ENCODE assay signal across 8 cellular contexts in the genomic region with DNA sequence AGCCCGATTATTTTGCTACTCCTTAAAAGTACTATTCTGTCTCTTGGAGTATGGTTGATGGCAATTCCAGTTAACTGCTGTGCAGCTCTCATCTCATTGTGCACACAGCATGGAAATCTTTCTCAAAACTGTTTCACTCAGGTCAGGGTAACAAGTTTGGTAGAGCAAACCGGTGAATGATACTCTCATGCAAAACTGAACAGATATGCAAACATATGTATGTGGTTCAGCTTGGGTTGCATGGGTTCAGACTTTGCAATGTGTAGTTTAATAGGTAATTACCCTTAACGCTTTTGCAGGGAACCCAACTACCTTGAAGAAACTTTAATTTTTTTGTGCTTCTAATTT. TPM values are rescaled to one million over a fixed set of nuclear protein-coding genes. Genes with fewer than 3 reads are reported as not detected.
DNase-seq lines count a peak whose midpoint lies in the region; ATAC-seq and TF ChIP-seq lines count a peak whose summit lies in the region.

No MANE protein-coding gene starts in this region.

- H3K4me1 ChIP-seq in iPS-18a (ENCODE audit: control insufficient read depth, low read depth, low read length) (peaks cover 13% of the 10 kb centered on the region), suprapubic skin (peaks cover 45% of the 10 kb centered on the region)

- no peaks in the 10 kb centered on the region for H3K27me3 Mint-ChIP-seq in activated CD4-positive, alpha-beta T cell treated with anti-CD3 and anti-CD28 coated beads for 36 hours
- H3K27me3 Mint-ChIP-seq in activated B cell treated with CpG ODN at 0.5 μM for 24 hours: no peaks in the 10 kb centered on the region

- H3K9me3 ChIP-seq in iPS-18a (ENCODE audit: control insufficient read depth, low read depth, low read length) (no peaks in the 10 kb centered on the region), suprapubic skin (no peaks in the 10 kb centered on the region)

- H3K4me3 ChIP-seq in iPS-18a (ENCODE audit: low read length) (peak overlapping the region; percentile 86), suprapubic skin (peak overlapping the region; percentile 80)

- peak overlapping the region; percentile 81 for H3K4me3 Mint-ChIP-seq in activated CD4-positive, alpha-beta T cell treated with anti-CD3 and anti-CD28 coated beads for 36 hours
- H3K4me3 Mint-ChIP-seq in activated B cell treated with CpG ODN at 0.5 μM for 24 hours: peak overlapping the region; percentile 95

- peaks cover 30% of the 10 kb centered on the region for H3K36me3 Mint-ChIP-seq in activated CD4-positive, alpha-beta T cell treated with anti-CD3 and anti-CD28 coated beads for 36 hours (ENCODE audit: low read depth)
- peaks cover 14% of the 10 kb centered on the region for H3K36me3 Mint-ChIP-seq in activated B cell treated with CpG ODN at 0.5 μM for 24 hours (ENCODE audit: low read depth)

- POLR2A ChIA-PET in activated CD4-positive, alpha-beta T cell treated with anti-CD3 and anti-CD28 coated beads for 36 hours (lab: Charles Lee): interaction anchor here (1.1 kb wide), 3 partner anchors 14 to 40 kb away, joined by 3 to 4 read pairs (median 3); no protein-coding TSS in a partner anchor
- POLR2A ChIA-PET in activated B cell treated with CpG ODN at 0.5 μM for 24 hours (lab: Charles Lee): interaction anchor here (3.2 kb wide), 1 partner anchor 257 kb away, joined by 20 read pairs; a partner anchor contains a TSS

- H3K27ac ChIP-seq in iPS-18a (ENCODE audit: low read length): no peak overlapping the region
- H3K27ac ChIP-seq in suprapubic skin: peak overlapping the region; percentile 95

- H3K9ac ChIP-seq in iPS-18a (ENCODE audit: low read length): peak overlapping the region; percentile 78

- TF ChIP-seq CTCF in activated B cell treated with CpG ODN at 0.5 μM for 24 hours (IDR thresholded peaks at IDR 0.05) (no peak), suprapubic skin (IDR thresholded peaks at IDR 0.05) (no peak)

- no peak for TF ChIP-seq POLR2A in suprapubic skin (IDR thresholded peaks at IDR 0.05)

- WGBS in suprapubic skin: 46% methylated on average over 3 of the region's 3 CpGs

- no peak for ATAC-seq in activated CD4-positive, alpha-beta T cell treated with anti-CD3 and anti-CD28 coated beads for 36 hours
- ATAC-seq in activated B cell treated with CpG ODN at 0.5 μM for 24 hours (ENCODE audit: low read depth) (no peak), GM18511 (IDR thresholded peaks at IDR 0.05; ENCODE audit: unreplicated experiment) (no peak)

- H3K27me3 ChIP-seq in iPS-18a (ENCODE audit: control insufficient read depth, insufficient read depth, low read length) (no peaks in the 10 kb centered on the region), suprapubic skin (no peaks in the 10 kb centered on the region)

- peaks cover 45% of the 10 kb centered on the region for H3K4me1 Mint-ChIP-seq in activated CD4-positive, alpha-beta T cell treated with anti-CD3 and anti-CD28 coated beads for 36 hours
- peaks cover 38% of the 10 kb centered on the region for H3K4me1 Mint-ChIP-seq in activated B cell treated with CpG ODN at 0.5 μM for 24 hours

- intact Hi-C loops in activated CD4-positive, alpha-beta T cell treated with anti-CD3 and anti-CD28 coated beads for 36 hours (cut with DNase I, micrococcal nuclease): loop anchor here (1.0 to 10.0 kb wide), 7 partner anchors 13 to 808 kb away; a partner anchor contains a TSS
- intact Hi-C loops in activated B cell treated with CpG ODN at 0.5 μM for 24 hours (cut with micrococcal nuclease): loop anchor here (5.0 to 10.0 kb wide), 5 partner anchors 350 to 1412 kb away; a partner anchor contains a TSS

- DNase-seq in activated CD4-positive, alpha-beta T cell treated with anti-CD3 and anti-CD28 coated beads for 36 hours: no peak
- DNase-seq in activated CD4-positive, alpha-beta T cell treated with anti-CD3 and anti-CD28 coated beads, Interleukin-2, amount 50 U/mL, for 4 hours: no peak
- DNase-seq in activated B cell treated with CpG ODN at 0.5 μM for 24 hours (no peak), suprapubic skin (ENCODE audit: low spot score in 2 of 2) (no peak), foreskin melanocyte (no peak)
- DNase-seq in stimulated activated CD4-positive, alpha-beta T cell treated with anti-CD3 and anti-CD28 coated beads, Interleukin-15, amount 100 ng/mL, for 24 hours: no peak

- TF ChIP-seq EP300 in suprapubic skin (IDR thresholded peaks at IDR 0.05): no peak

- peaks cover 13% of the 10 kb centered on the region for H3K36me3 ChIP-seq in iPS-18a (ENCODE audit: control insufficient read depth, low read depth, low read length)
- peaks cover 18% of the 10 kb centered on the region for H3K36me3 ChIP-seq in suprapubic skin

- CTCF ChIA-PET in activated CD4-positive, alpha-beta T cell treated with anti-CD3 and anti-CD28 coated beads for 36 hours (lab: Charles Lee): interaction anchor here (0.7 to 5.0 kb wide), 3 partner anchors 33 to 130 kb away, joined by 3 to 27 read pairs (median 9); no protein-coding TSS in a partner anchor
- CTCF ChIA-PET in activated B cell treated with CpG ODN at 0.5 μM for 24 hours (lab: Charles Lee): interaction anchor here (3.8 kb wide), 1 partner anchor 73 kb away, joined by 17 read pairs; no protein-coding TSS in a partner anchor

- H3K27ac Mint-ChIP-seq in activated CD4-positive, alpha-beta T cell treated with anti-CD3 and anti-CD28 coated beads for 36 hours: peak overlapping the region; percentile 94
- H3K27ac Mint-ChIP-seq in activated B cell treated with CpG ODN at 0.5 μM for 24 hours: no peak overlapping the region

- H3K9me3 Mint-ChIP-seq in activated CD4-positive, alpha-beta T cell treated with anti-CD3 and anti-CD28 coated beads for 36 hours (ENCODE audit: low read depth): no peaks in the 10 kb centered on the region
- no peaks in the 10 kb centered on the region for H3K9me3 Mint-ChIP-seq in activated B cell treated with CpG ODN at 0.5 μM for 24 hours

RNA-seq across cellular contexts. Expression of a gene that starts 2.2 kb away (rescaled TPM):
- total RNA-seq in activated CD4-positive, alpha-beta T cell treated with anti-CD3 and anti-CD28 coated beads for 36 hours: 10 to 100 TPM; 20.5 to 26.7 TPM
- total RNA-seq in activated B cell treated with CpG ODN at 0.5 μM for 24 hours: 8.3 and 8.7 TPM in 2 replicates
- total RNA-seq in suprapubic skin: 10 to 100 TPM; 25.4 to 44.6 (median 26.6) TPM
